In the genomic region with DNA sequence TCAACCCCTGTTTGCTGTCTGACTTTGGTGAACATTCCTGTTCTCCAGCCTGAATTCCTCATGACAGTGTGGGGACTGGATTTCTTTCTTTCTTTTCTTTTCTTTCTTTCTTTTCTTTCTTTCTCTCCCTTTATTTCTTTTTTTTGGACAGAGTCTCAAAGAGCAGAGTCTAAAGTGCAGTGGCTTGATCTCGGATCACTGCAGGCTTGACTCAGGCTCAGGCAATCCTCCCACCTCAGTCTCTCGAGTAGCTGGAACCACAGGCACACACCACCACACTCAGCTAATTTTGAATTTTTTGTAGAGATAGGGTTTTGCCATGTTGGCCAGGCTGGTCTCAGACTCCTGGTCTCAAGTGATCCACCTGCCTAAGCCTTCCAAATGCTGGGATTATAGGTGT, we compare ENCODE assay signal across 12 cellular contexts.
"Had no signal": no experiment of that assay in that cellular context is flagged by ENCODE, and none has a peak within 500 bp of the region (broad histone marks: within the 10 kb centered on the region; RNA-seq: fewer than 3 reads in every experiment).

No MANE protein-coding gene starts in this region.

- H3K36me3 ChIP-seq: esophagus muscularis mucosa, pancreas, tibial artery had no signal

- H3K27me3 ChIP-seq: esophagus muscularis mucosa, pancreas had no signal

- H3K27ac Mint-ChIP-seq: activated naive CD8-positive, alpha-beta T cell treated with anti-CD3 and anti-CD28 coated beads, Interleukin-2, amount 10 ng/mL, durations not matched to agents 7 days and 5 days; activated T-cell treated with anti-CD3 and anti-CD28 coated beads, Interleukin-2, amount 50 U/mL, for 72 hours; immature natural killer cell had no signal

- FAIRE-seq: bronchial epithelial cell, pancreas had no signal

- H3K4me1 Mint-ChIP-seq: immature natural killer cell had no signal

- H3K4me3 Mint-ChIP-seq: activated naive CD8-positive, alpha-beta T cell treated with anti-CD3 and anti-CD28 coated beads, Interleukin-2, amount 10 ng/mL, durations not matched to agents 7 days and 5 days; activated T-cell treated with anti-CD3 and anti-CD28 coated beads, Interleukin-2, amount 50 U/mL, for 72 hours; immature natural killer cell had no signal

- H3K27ac ChIP-seq: esophagus muscularis mucosa, pancreas, tibial artery had no signal

- ATAC-seq: activated CD4-positive, CD25-positive, alpha-beta regulatory T cell treated with anti-CD3 and anti-CD28 coated beads, Interleukin-2, amount 50 U/mL, for 24 hours; activated T-cell treated with anti-CD3 and anti-CD28 coated beads, Interleukin-2, amount 50 U/mL, for 72 hours; pancreas had no signal

- DNase-seq: activated CD4-positive, alpha-beta T cell treated with anti-CD3 and anti-CD28 coated beads, Interleukin-2, amount 50 U/mL, for 48 hours; activated gamma-delta T cell treated with Interleukin-2 at 50 U/mL for 16 hours; activated naive CD8-positive, alpha-beta T cell treated with anti-CD3 and anti-CD28 coated beads, Interleukin-2, amount 10 ng/mL, durations not matched to agents 7 days and 5 days; activated T-cell treated with anti-CD3 and anti-CD28 coated beads, Interleukin-2, amount 50 U/mL, for 72 hours; anterior cingulate cortex; immature natural killer cell; left cardiac atrium; pancreas; tibial artery had no signal

- H3K4me1 ChIP-seq: pancreas, tibial artery had no signal

- H3K9me3 ChIP-seq: pancreas had no signal

- H3K4me3 ChIP-seq: esophagus muscularis mucosa, pancreas, tibial artery had no signal
